14 cellular contexts compared by ENCODE assay signal in the genomic region with DNA sequence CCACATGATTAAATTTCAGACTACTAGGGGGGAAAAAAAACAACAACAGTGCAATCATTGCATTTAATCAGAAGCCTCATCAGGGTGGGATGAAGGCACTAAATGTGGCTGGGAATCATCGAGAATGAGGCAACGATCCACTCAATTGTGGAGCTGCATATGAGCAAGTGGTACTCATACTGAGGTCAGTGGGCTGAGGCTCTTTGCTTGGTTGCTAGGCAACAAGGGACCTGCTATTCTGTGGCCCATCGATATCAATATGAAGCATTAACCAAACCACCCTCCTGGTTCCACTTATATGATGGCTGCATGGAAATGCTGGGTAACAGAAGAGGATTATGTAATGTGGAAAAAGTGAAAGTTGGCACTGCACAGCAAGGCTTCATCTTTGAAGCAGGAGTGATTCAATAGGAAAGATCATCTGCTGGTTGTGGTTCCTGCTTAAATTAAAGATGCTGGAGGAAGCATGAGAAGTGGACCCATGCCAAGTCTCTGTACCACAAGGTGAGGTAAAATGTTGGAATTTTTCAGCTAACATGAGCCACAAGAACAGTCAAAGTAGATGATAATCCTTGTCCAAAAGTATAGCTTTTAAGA.
A peak's percentile ranks its signal among the peaks of the same experiment; 100 is the strongest.
DNase-seq lines count a peak whose midpoint lies in the region; ATAC-seq, FAIRE-seq and TF ChIP-seq lines count a peak whose summit lies in the region.
"Had no signal": no experiment of that assay in that cellular context is flagged by ENCODE, and none has a peak within 500 bp of the region (broad histone marks: within the 10 kb centered on the region; RNA-seq: fewer than 3 reads in every experiment).

No MANE protein-coding gene starts in this region.

- H3K36me3 ChIP-seq in kidney (ENCODE audit: control insufficient read depth in 1 of 2, insufficient read depth in 2 of 2, low read length in 2 of 2): no peaks in the 10 kb centered on the region

- H3K9me3 ChIP-seq in kidney (ENCODE audit: control insufficient read depth in 1 of 2, low read length in 2 of 2): no peaks in the 10 kb centered on the region

- no peaks in the 10 kb centered on the region for H3K4me1 ChIP-seq in kidney (ENCODE audit: control insufficient read depth in 1 of 2, insufficient read depth in 1 of 2, low read depth in 1 of 2, low read length in 2 of 2)

- H3K4me3 ChIP-seq in AG10803 (ENCODE audit: low read length) (no peak overlapping the region), fibroblast of the aortic adventitia (ENCODE audit: low read depth, low read length) (no peak overlapping the region), kidney (ENCODE audit: low read length in 2 of 2) (no peak overlapping the region)

- ATAC-seq in HG02970 (IDR thresholded peaks at IDR 0.05; ENCODE audit: low FRiP score, unreplicated experiment) (no peak), GM18861 (IDR thresholded peaks at IDR 0.05; ENCODE audit: unreplicated experiment) (no peak)
- ATAC-seq: left lobe of liver had no signal

- H3K27ac ChIP-seq in kidney (ENCODE audit: low read depth in 2 of 2, low read length in 2 of 2): no peak overlapping the region

- intact Hi-C loops in kidney (cut with DNase I): no loop called here

- TF ChIP-seq CTCF in AG10803 (conservative IDR thresholded peaks at IDR 0.05; ENCODE audit: low read length): no peak
- TF ChIP-seq CTCF in fibroblast of the aortic adventitia (IDR thresholded peaks at IDR 0.05; ENCODE audit: insufficient read depth, low read length): no peak
- no peak for TF ChIP-seq CTCF in kidney (IDR thresholded peaks at IDR 0.05; ENCODE audit: borderline replicate concordance, extremely low read depth, insufficient read depth)

- H3K9ac ChIP-seq in kidney (ENCODE audit: low read length in 2 of 2): no peak overlapping the region

- FAIRE-seq in kidney (lab: Jason Lieb, UNC): no peak
- FAIRE-seq: RCC 7860 had no signal

- DNase-seq in NCI-H1694 treated with DMSO at 0.1 percent for 48 hours (lab: John Stamatoyannopoulos, UW): peak; percentile 34
- no peak for DNase-seq in NCI-H1694 (lab: John Stamatoyannopoulos, UW)
- DNase-seq in AG10803 (ENCODE audit: low read depth): peak; percentile 49
- DNase-seq in NCI-H748 treated with DMSO at 0.1 percent for 48 hours (lab: John Stamatoyannopoulos, UW): peak; percentile 24
- DNase-seq in fibroblast of the aortic adventitia (ENCODE audit: low read depth): peak; percentile 45
- DNase-seq in kidney: no peak
- DNase-seq: activated effector memory CD4-positive, alpha-beta T cell treated with Interleukin-2 at 50 U/mL for 16 hours; dermis blood vessel endothelial cell; foreskin melanocyte; NCI-H1436 treated with DMSO at 0.1 percent for 48 hours had no signal

Comparison
In these comparisons a context has a peak if more than half of its experiments do, and no peak if none do; other contexts are left out.
1. DNase-seq: peak in NCI-H1694 treated with DMSO at 0.1 percent for 48 hours (single experiment), AG10803 (single experiment), NCI-H748 treated with DMSO at 0.1 percent for 48 hours (single experiment) and fibroblast of the aortic adventitia (single experiment); none in NCI-H1694 (single experiment) and kidney (single experiment).